ENCODE assay signal across 23 cellular contexts in the genomic region with DNA sequence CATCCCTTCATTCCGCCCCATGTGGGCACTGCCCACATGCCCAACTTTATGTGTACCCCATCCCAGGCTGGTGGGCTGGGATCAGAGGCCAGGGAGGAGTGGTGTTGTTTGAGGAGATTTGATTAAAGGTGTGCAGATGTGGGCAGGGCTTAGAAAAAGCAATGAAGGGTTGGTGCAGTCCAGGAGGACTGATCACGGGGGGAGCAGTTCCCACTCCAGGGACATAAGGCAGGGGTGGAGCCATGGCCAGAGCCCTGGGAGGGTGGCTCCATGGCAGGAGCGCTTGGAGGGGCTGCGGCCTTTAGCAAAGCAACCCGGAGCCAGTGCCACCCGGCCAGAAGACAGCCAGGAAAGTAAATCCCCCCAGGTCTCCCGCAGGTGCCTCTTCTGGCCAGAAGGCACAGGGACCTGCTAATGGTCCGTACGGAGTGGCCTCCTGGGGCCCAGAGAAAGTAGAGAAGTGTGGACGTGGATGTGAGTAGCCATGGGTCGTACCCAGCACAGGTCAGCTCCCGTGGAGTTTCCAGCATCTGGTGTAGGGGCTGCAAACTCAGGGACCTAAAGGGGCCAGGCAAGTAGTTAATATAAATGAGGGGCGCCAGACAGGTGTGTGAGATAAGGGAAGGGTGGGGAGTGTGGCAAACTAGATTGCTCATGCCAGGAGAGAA.
A peak's percentile ranks its signal among the peaks of the same experiment; 100 is the strongest.
DNase-seq lines count a peak whose midpoint lies in the region; ATAC-seq and TF ChIP-seq lines count a peak whose summit lies in the region.
"Had no signal": no experiment of that assay in that cellular context is flagged by ENCODE, and none has a peak within 500 bp of the region (broad histone marks: within the 10 kb centered on the region; RNA-seq: fewer than 3 reads in every experiment).

No MANE protein-coding gene starts in this region.

- H3K4me3 ChIP-seq in heart left ventricle (no peak overlapping the region), aorta (ENCODE audit: low read length in 2 of 2) (no peak overlapping the region), ascending aorta (no peak overlapping the region)
- H3K4me3 ChIP-seq in CD4-positive, alpha-beta memory T cell (ENCODE audit: low read length in 2 of 2): no peak overlapping the region
- H3K4me3 ChIP-seq: BLaER1, MG63, Peyer's patch, SK-N-MC had no signal

- peaks cover 0 to 2% (median 0%) of the 10 kb centered on the region in 12 donors for H3K9me3 ChIP-seq in heart left ventricle
- no peaks in the 10 kb centered on the region for H3K9me3 ChIP-seq in aorta (ENCODE audit: control insufficient read depth, low read length)
- H3K9me3 ChIP-seq in ascending aorta: no peaks in the 10 kb centered on the region
- no peaks in the 10 kb centered on the region for H3K9me3 ChIP-seq in CD4-positive, alpha-beta memory T cell (ENCODE audit: control insufficient read depth in 1 of 2, low read length in 2 of 2)
- H3K9me3 ChIP-seq: MG63, Peyer's patch had no signal

- 82 to 88% (median 87%) methylated on average over 12 to 13 of the region's 13 CpGs for WGBS in heart left ventricle, 4 donors
- 93% methylated on average over 12 to 13 of the region's 13 CpGs for WGBS in aorta, 2 donors

- POLR2A ChIA-PET in CD4-positive, alpha-beta memory T cell (lab: Charles Lee; ENCODE audit: partially characterized antibody): no interaction called here

- no peak overlapping the region for H3K4me3 Mint-ChIP-seq in chondrocyte (ENCODE audit: unreplicated experiment)
- peak overlapping the region in 1 of 8 donors; percentile 2 for H3K4me3 Mint-ChIP-seq in CD4-positive, alpha-beta memory T cell
- H3K4me3 Mint-ChIP-seq: CD4-positive, CD25-positive, alpha-beta regulatory T cell had no signal

- H3K4me1 ChIP-seq in heart left ventricle: no peaks in the 10 kb centered on the region
- H3K4me1 ChIP-seq in aorta (ENCODE audit: control insufficient read depth in 1 of 2, insufficient read depth in 2 of 2, low read length in 2 of 2): no peaks in the 10 kb centered on the region
- H3K4me1 ChIP-seq in ascending aorta: no peaks in the 10 kb centered on the region
- H3K4me1 ChIP-seq in CD4-positive, alpha-beta memory T cell (ENCODE audit: insufficient read depth, low read length): no peaks in the 10 kb centered on the region
- H3K4me1 ChIP-seq: BLaER1, Peyer's patch had no signal

- H3K27me3 ChIP-seq in heart left ventricle (peaks cover 0 to 44% (median 0%) of the 10 kb centered on the region in 9 donors), aorta (ENCODE audit: control insufficient read depth in 1 of 2, insufficient read depth in 2 of 2, low read length in 1 of 2) (no peaks in the 10 kb centered on the region), ascending aorta (no peaks in the 10 kb centered on the region)
- no peaks in the 10 kb centered on the region for H3K27me3 ChIP-seq in CD4-positive, alpha-beta memory T cell (ENCODE audit: insufficient read depth, low read length)
- H3K27me3 ChIP-seq: BLaER1, MG63, Peyer's patch had no signal

- CTCF ChIA-PET in CD4-positive, alpha-beta memory T cell (lab: Charles Lee; ENCODE audit: partially characterized antibody): no interaction called here

- no peak for TF ChIP-seq POLR2A in heart left ventricle (IDR thresholded peaks at IDR 0.05)

- H3K36me3 ChIP-seq in heart left ventricle (no peaks in the 10 kb centered on the region), aorta (ENCODE audit: control insufficient read depth in 1 of 2, insufficient read depth in 2 of 2, low read length in 1 of 2) (no peaks in the 10 kb centered on the region), ascending aorta (no peaks in the 10 kb centered on the region)
- H3K36me3 ChIP-seq in CD4-positive, alpha-beta memory T cell (ENCODE audit: insufficient read depth, low read length): no peaks in the 10 kb centered on the region
- H3K36me3 ChIP-seq: BLaER1, MG63, Peyer's patch had no signal

- no peaks in the 10 kb centered on the region for H3K9me3 Mint-ChIP-seq in chondrocyte (ENCODE audit: low read depth)
- H3K9me3 Mint-ChIP-seq in CD4-positive, alpha-beta memory T cell: peaks cover 0 to 9% (median under 1%) of the 10 kb centered on the region in 8 donors

- peaks cover 7% of the 10 kb centered on the region for H3K27me3 Mint-ChIP-seq in chondrocyte (ENCODE audit: low read depth)
- H3K27me3 Mint-ChIP-seq in CD4-positive, alpha-beta memory T cell: peaks cover 7 to 12% of the 10 kb centered on the region in 2 donors

- H3K36me3 Mint-ChIP-seq in chondrocyte (ENCODE audit: low read depth): peaks cover 3% of the 10 kb centered on the region
- H3K36me3 Mint-ChIP-seq in CD4-positive, alpha-beta memory T cell: no peaks in the 10 kb centered on the region
- H3K36me3 Mint-ChIP-seq: CD4-positive, CD25-positive, alpha-beta regulatory T cell had no signal

- peak; percentile 61 for DNase-seq in cardiac septum (ENCODE audit: low spot score)
- no peak for DNase-seq in heart left ventricle
- DNase-seq in chondrocyte (ENCODE audit: low spot score): peak; percentile 60
- peak; percentile 44 for DNase-seq in posterior vena cava (ENCODE audit: low spot score)
- DNase-seq in aorta: peak; percentile 31 to 45
- DNase-seq in ascending aorta (ENCODE audit: low spot score in 2 of 2): no peak
- DNase-seq in CD4-positive, alpha-beta memory T cell: no peak
- no peak for DNase-seq in NCI-H2227 treated with DMSO at 0.1 percent for 48 hours (lab: John Stamatoyannopoulos, UW)
- DNase-seq: CD4-positive, CD25-positive, alpha-beta regulatory T cell; DMS 273 treated with DMSO at 0.1 percent for 48 hours; DMS79 treated with DMSO at 0.1 percent for 48 hours; GF-D8; IMR-90; KG1; MG63; NCI-H146; NCI-H2029; NCI-H446 treated with DMSO at 0.1 percent for 48 hours; OCI-M1; SIG-M5 had no signal

- intact Hi-C loops in cardiac septum (cut with DNase I): no loop called here
- intact Hi-C loops in heart left ventricle (cut with DNase I): no loop called here
- intact Hi-C loops in posterior vena cava (cut with DNase I): loop anchor here in 1 of 2 donors (10.0 kb wide), 1 partner anchor 62 kb away; a partner anchor contains a TSS
- intact Hi-C loops in aorta (cut with DNase I): no loop called here
- intact Hi-C loops in ascending aorta (cut with DNase I): no loop called here
- intact Hi-C loops in CD4-positive, alpha-beta memory T cell (cut with micrococcal nuclease): no loop called here

- TF ChIP-seq CTCF in heart left ventricle (IDR thresholded peaks at IDR 0.05): no peak
- no peak for TF ChIP-seq CTCF in chondrocyte (IDR thresholded peaks at IDR 0.05)
- TF ChIP-seq CTCF in ascending aorta (IDR thresholded peaks at IDR 0.05): no peak

- no peak overlapping the region for H3K27ac ChIP-seq in heart left ventricle
- H3K27ac ChIP-seq in aorta (ENCODE audit: low read depth in 1 of 2, low read length in 2 of 2): no peak overlapping the region
- no peak overlapping the region for H3K27ac ChIP-seq in ascending aorta
- no peak overlapping the region for H3K27ac ChIP-seq in CD4-positive, alpha-beta memory T cell (ENCODE audit: low read depth, low read length)
- H3K27ac ChIP-seq: BLaER1, Peyer's patch, SK-N-MC had no signal

- H3K4me1 Mint-ChIP-seq in chondrocyte (ENCODE audit: low read depth): peaks cover 13% of the 10 kb centered on the region
- H3K4me1 Mint-ChIP-seq in CD4-positive, alpha-beta memory T cell: no peaks in the 10 kb centered on the region
- H3K4me1 Mint-ChIP-seq: CD4-positive, CD25-positive, alpha-beta regulatory T cell had no signal

- ATAC-seq in heart left ventricle: no peak
- no peak for ATAC-seq in aorta (ENCODE audit: low FRiP score)

- H3K27ac Mint-ChIP-seq in chondrocyte (ENCODE audit: unreplicated experiment): peak overlapping the region; percentile 47
- H3K27ac Mint-ChIP-seq in CD4-positive, alpha-beta memory T cell: no peak overlapping the region
- H3K27ac Mint-ChIP-seq: CD4-positive, CD25-positive, alpha-beta regulatory T cell had no signal

Comparison
In these comparisons a context has a peak if more than half of its experiments do, and no peak if none do; other contexts are left out.
1. DNase-seq: peak in cardiac septum (single experiment), chondrocyte (single experiment), posterior vena cava (single experiment) and aorta (2 of 2); none in heart left ventricle (0 of 5), ascending aorta (0 of 2), CD4-positive, alpha-beta memory T cell (0 of 5) and NCI-H2227 treated with DMSO at 0.1 percent for 48 hours (single experiment).